In genomic region chr7:2624293-2624881, GRCh38 we compare ENCODE assay signal across 1 cellular context.
TF ChIP-seq lines count a peak whose summit lies in the region.

No MANE protein-coding gene starts in this region.

TF ChIP-seq in H1, 55 proteins besides CTCF, POLR2A, EP300 and RAD21:
- TF ChIP-seq TBP (IDR thresholded peaks at IDR 0.05; ENCODE audit: low read depth, low read length): no peak
- TF ChIP-seq ASH2L (IDR thresholded peaks at IDR 0.05; ENCODE audit: low read length): no peak
TF ChIP-seq in H1: peak in this region for 0.
